Comparison of ENCODE assay signal across 21 cellular contexts in genomic region chr6:51857134-51857533, GRCh38.
"Had no signal": no experiment of that assay in that cellular context is flagged by ENCODE, and none has a peak within 500 bp of the region (broad histone marks: within the 10 kb centered on the region; RNA-seq: fewer than 3 reads in every experiment).

No MANE protein-coding gene starts in this region.

- DNase-seq: dorsolateral prefrontal cortex; effector CD4-positive, alpha-beta T cell; gastrocnemius medialis; head of caudate nucleus; kidney; natural killer cell; occipital lobe; ovary; posterior cingulate gyrus; psoas muscle; right cardiac atrium; sigmoid colon; stimulated activated CD4-positive, alpha-beta T cell treated with anti-CD3 and anti-CD28 coated beads, Interleukin-2, amount 100 ng/mL, for 24 hours; stimulated activated CD4-positive, alpha-beta T cell treated with anti-CD3 and anti-CD28 coated beads, Interleukin-4, amount 100 ng/mL, for 24 hours; stimulated activated naive CD4-positive, alpha-beta T cell treated with Interleukin-2 at 50 U/mL for 16 hours; stomach; tibial artery; upper lobe of left lung had no signal

- H3K4me3 ChIP-seq: dorsolateral prefrontal cortex, gastrocnemius medialis, lung, ovary, psoas muscle, sigmoid colon, stomach, tibial artery, upper lobe of left lung had no signal

- H3K27ac ChIP-seq: dorsolateral prefrontal cortex, gastrocnemius medialis, ovary, psoas muscle, sigmoid colon, stomach, tibial artery, upper lobe of left lung had no signal

- ATAC-seq: gastrocnemius medialis; left lobe of liver; natural killer cell; psoas muscle; right cardiac atrium; stimulated activated effector memory CD8-positive, alpha-beta T cell treated with anti-CD3 and anti-CD28 coated beads, Interleukin-12 subunit alpha, Interleukin-12 subunit beta, amount 100 ng/mL, for 72 hours had no signal

- H3K9me3 ChIP-seq: gastrocnemius medialis, ovary, psoas muscle, sigmoid colon, stomach, tibial artery, upper lobe of left lung had no signal

- H3K36me3 ChIP-seq: gastrocnemius medialis, ovary, sigmoid colon, stomach, tibial artery, upper lobe of left lung had no signal
